ENCODE assay signal across 1 cellular context in the genomic region with DNA sequence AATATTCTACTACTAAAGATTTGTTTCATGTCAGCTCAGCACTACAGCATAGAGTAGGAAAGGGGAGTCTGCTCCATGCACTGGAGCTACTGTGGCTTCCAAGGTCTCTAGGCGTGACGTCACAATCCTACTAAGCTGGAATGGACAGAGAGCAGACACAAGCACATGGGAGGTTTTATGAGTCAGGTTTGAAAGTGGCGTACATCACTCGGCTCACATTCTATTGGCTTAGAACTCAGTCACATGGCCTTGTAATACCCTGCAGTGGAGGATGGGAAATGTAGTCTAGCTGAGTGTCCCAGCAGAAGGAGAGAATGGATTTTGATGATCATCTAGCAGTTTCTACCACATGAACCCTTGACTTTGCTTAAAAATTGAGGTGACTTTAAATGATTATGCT.
TF ChIP-seq lines count a peak whose summit lies in the region.

No MANE protein-coding gene starts in this region.

TF ChIP-seq in HepG2, 621 proteins besides CTCF, POLR2A, EP300 and RAD21 (continued from another document):
- TF ChIP-seq ZC3H4 (CRISPR knock-in tag; IDR thresholded peaks at IDR 0.05; ENCODE audit: borderline replicate concordance) (no peak), ZNF713 (CRISPR knock-in tag; IDR thresholded peaks at IDR 0.05) (no peak), SMARCC2 (IDR thresholded peaks at IDR 0.05) (no peak), SP4 (CRISPR knock-in tag; IDR thresholded peaks at IDR 0.05) (no peak), MZF1 (CRISPR knock-in tag; IDR thresholded peaks at IDR 0.05; ENCODE audit: borderline replicate concordance) (no peak), PLRG1 (conservative IDR thresholded peaks at IDR 0.05) (no peak), ZBTB43 (CRISPR knock-in tag; conservative IDR thresholded peaks at IDR 0.05) (no peak), ATF7 (IDR thresholded peaks at IDR 0.05) (peak; percentile 52; the same call in 1 of the 2 replicates), ATF7 (CRISPR knock-in tag; IDR thresholded peaks at IDR 0.05) (no peak), ARNT (IDR thresholded peaks at IDR 0.05) (no peak), EZH2 (conservative IDR thresholded peaks at IDR 0.05; ENCODE audit: low read depth, low read length) (no peak), NFYB (CRISPR knock-in tag; IDR thresholded peaks at IDR 0.05) (peak; percentile 56; the same call in 1 of the 2 replicates), ZNF143 (CRISPR knock-in tag; IDR thresholded peaks at IDR 0.05) (peak; percentile 81), NCOA1 (CRISPR knock-in tag; IDR thresholded peaks at IDR 0.05) (no peak), SIX4 (CRISPR knock-in tag; IDR thresholded peaks at IDR 0.05) (no peak), BRF2 (CRISPR knock-in tag; IDR thresholded peaks at IDR 0.05) (no peak), CREB1 (IDR thresholded peaks at IDR 0.05) (peak; percentile 96), CREB1 (CRISPR knock-in tag; IDR thresholded peaks at IDR 0.05) (no peak), ARID2 (CRISPR knock-in tag; IDR thresholded peaks at IDR 0.05; ENCODE audit: borderline replicate concordance) (no peak), THAP11 (CRISPR knock-in tag; IDR thresholded peaks at IDR 0.05) (peak; percentile 88), HNRNPK (IDR thresholded peaks at IDR 0.05; ENCODE audit: low read depth, low read length, poor library complexity, severe bottlenecking) (no peak)
- TF ChIP-seq, protein P1, sequence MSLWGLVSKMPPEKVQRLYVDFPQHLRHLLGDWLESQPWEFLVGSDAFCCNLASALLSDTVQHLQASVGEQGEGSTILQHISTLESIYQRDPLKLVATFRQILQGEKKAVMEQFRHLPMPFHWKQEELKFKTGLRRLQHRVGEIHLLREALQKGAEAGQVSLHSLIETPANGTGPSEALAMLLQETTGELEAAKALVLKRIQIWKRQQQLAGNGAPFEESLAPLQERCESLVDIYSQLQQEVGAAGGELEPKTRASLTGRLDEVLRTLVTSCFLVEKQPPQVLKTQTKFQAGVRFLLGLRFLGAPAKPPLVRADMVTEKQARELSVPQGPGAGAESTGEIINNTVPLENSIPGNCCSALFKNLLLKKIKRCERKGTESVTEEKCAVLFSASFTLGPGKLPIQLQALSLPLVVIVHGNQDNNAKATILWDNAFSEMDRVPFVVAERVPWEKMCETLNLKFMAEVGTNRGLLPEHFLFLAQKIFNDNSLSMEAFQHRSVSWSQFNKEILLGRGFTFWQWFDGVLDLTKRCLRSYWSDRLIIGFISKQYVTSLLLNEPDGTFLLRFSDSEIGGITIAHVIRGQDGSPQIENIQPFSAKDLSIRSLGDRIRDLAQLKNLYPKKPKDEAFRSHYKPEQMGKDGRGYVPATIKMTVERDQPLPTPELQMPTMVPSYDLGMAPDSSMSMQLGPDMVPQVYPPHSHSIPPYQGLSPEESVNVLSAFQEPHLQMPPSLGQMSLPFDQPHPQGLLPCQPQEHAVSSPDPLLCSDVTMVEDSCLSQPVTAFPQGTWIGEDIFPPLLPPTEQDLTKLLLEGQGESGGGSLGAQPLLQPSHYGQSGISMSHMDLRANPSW (CRISPR knock-in tag; IDR thresholded peaks at IDR 0.05; ENCODE audit: borderline replicate concordance) = no peak
